6 cellular contexts compared by ENCODE assay signal in genomic region chr9:69112646-69113045, GRCh38.
DNase-seq lines count a peak whose midpoint lies in the region; ATAC-seq, FAIRE-seq and TF ChIP-seq lines count a peak whose summit lies in the region.
"Not testable (repeated sequence)": the region's sequence is repeated elsewhere in the genome, so short reads cannot be mapped to it uniquely, and the experiment has no call there.

No MANE protein-coding gene starts in this region.

- TF ChIP-seq EP300 in H1 (IDR thresholded peaks at IDR 0.05; ENCODE audit: borderline replicate concordance in 1 of 2, low read depth in 2 of 2, low read length in 2 of 2): not testable (repeated sequence)

- CTCF ChIA-PET in activated CD8-positive, alpha-beta memory T cell treated with anti-CD3 and anti-CD28 coated beads, Interleukin-2, amount 10 ng/mL, durations not matched to agents 7 days and 5 days (lab: Charles Lee): interaction anchor here (0.7 kb wide), 1 partner anchor 123 kb away, joined by 3 read pairs; no protein-coding TSS in a partner anchor
- CTCF ChIA-PET in H1 (lab: Charles Lee; ENCODE audit: partially characterized antibody): interaction anchor here (0.6 to 1.1 kb wide), 7 partner anchors 11 to 195 kb away, joined by 3 read pairs; no protein-coding TSS in a partner anchor

- H4K20me1 ChIP-seq in BLaER1 treated with 17β-estradiol and CSF1 and Interleukin-3, amounts not matched to agents 10 nM and 100 nM; H1 (replicated peaks in 1 of 2; ENCODE audit: control insufficient read depth in 1 of 2, insufficient read depth in 2 of 2, low read length in 2 of 2): not testable (repeated sequence)

- not testable (repeated sequence) for H3K27me3 Mint-ChIP-seq in activated CD8-positive, alpha-beta memory T cell treated with anti-CD3 and anti-CD28 coated beads, Interleukin-2, amount 10 ng/mL, durations not matched to agents 7 days and 5 days; glutamatergic neuron (ENCODE audit: unreplicated experiment)

- H3K4me1 ChIP-seq in BLaER1 treated with 17β-estradiol and CSF1 and Interleukin-3, amounts not matched to agents 10 nM and 100 nM: peaks cover 17 to 28% (median 24%) of the 10 kb centered on the region in 10 experiments
- not testable (repeated sequence) for H3K4me1 ChIP-seq in H1 (replicated peaks in 1 of 4; ENCODE audit: control insufficient read depth in 3 of 4, insufficient read depth in 4 of 4, low read length in 3 of 4); trophoblast cell (ENCODE audit: control insufficient read depth in 1 of 2, insufficient read depth in 2 of 2, low read length in 2 of 2)

- H3K4me3 ChIP-seq in BLaER1 treated with 17β-estradiol and CSF1 and Interleukin-3, amounts not matched to agents 10 nM and 100 nM; H1 (ENCODE audit: extremely low read depth in 1 of 4, insufficient read depth in 2 of 4, low read depth in 3 of 4, low read length in 4 of 4); trophoblast cell (ENCODE audit: low read depth, low read length): not testable (repeated sequence)

- H2BK5ac ChIP-seq in H1 (ENCODE audit: low read depth, low read length); trophoblast cell (ENCODE audit: low read depth, low read length, poor library complexity): not testable (repeated sequence)

- not testable (repeated sequence) for H3K23me2 ChIP-seq in H1 (ENCODE audit: low read depth, low read length)

- ATAC-seq in activated CD8-positive, alpha-beta memory T cell treated with anti-CD3 and anti-CD28 coated beads, Interleukin-2, amount 10 ng/mL, durations not matched to agents 7 days and 5 days: not testable (repeated sequence)

- H2AK5ac ChIP-seq in H1 (ENCODE audit: low read depth, low read length); trophoblast cell (ENCODE audit: low read length): not testable (repeated sequence)

- not testable (repeated sequence) for H4K5ac ChIP-seq in H1 (ENCODE audit: insufficient read length, low read depth, low read length)

- not testable (repeated sequence) for H3K36me3 Mint-ChIP-seq in activated CD8-positive, alpha-beta memory T cell treated with anti-CD3 and anti-CD28 coated beads, Interleukin-2, amount 10 ng/mL, durations not matched to agents 7 days and 5 days; glutamatergic neuron (ENCODE audit: unreplicated experiment)

- H3K27me3 ChIP-seq in BLaER1 treated with 17β-estradiol and CSF1 and Interleukin-3, amounts not matched to agents 10 nM and 100 nM; H1 (replicated peaks in 1 of 4; ENCODE audit: control insufficient read depth in 3 of 4, extremely low read depth in 1 of 4, insufficient read depth in 3 of 4, low read length in 3 of 4); trophoblast cell (ENCODE audit: insufficient read depth, low read length): not testable (repeated sequence)

- not testable (repeated sequence) for H3K4ac ChIP-seq in H1 (replicated peaks; ENCODE audit: insufficient read length, low read depth, low read length); trophoblast cell (ENCODE audit: low read depth, low read length)

- TF ChIP-seq RAD21 in H1 (IDR thresholded peaks at IDR 0.05 in 1 of 2, conservative IDR thresholded peaks at IDR 0.05 in 1 of 2; ENCODE audit: low read depth in 2 of 2, low read length in 2 of 2): not testable (repeated sequence)

- not testable (repeated sequence) for TF ChIP-seq POLR2A in H1 (IDR thresholded peaks at IDR 0.05; ENCODE audit: control extremely low read depth in 1 of 2, low read depth in 2 of 2, low read length in 2 of 2)

- FAIRE-seq in H1 (lab: Jason Lieb, UNC): not testable (repeated sequence)

- POLR2A ChIA-PET in H1 (lab: Charles Lee; ENCODE audit: partially characterized antibody): interaction anchor here (0.7 to 2.0 kb wide), 2 partner anchors 9 to 21 kb away, joined by 3 to 12 read pairs; no protein-coding TSS in a partner anchor

- H3K56ac ChIP-seq in H1 (replicated peaks; ENCODE audit: insufficient read length, low read depth, low read length): not testable (repeated sequence)

- not testable (repeated sequence) for H3K9me3 ChIP-seq in BLaER1 treated with 17β-estradiol and CSF1 and Interleukin-3, amounts not matched to agents 10 nM and 100 nM (replicated peaks in 1 of 11); H1 (ENCODE audit: insufficient read depth in 2 of 2, low read depth in 1 of 2, low read length in 1 of 2); trophoblast cell (ENCODE audit: insufficient read depth, low read depth, low read length)

- not testable (repeated sequence) for H2BK120ac ChIP-seq in H1 (replicated peaks; ENCODE audit: low read depth, low read length); trophoblast cell (ENCODE audit: insufficient read depth, low read length, poor library complexity)

- 0 out of 2 replicates have a peak overlapping the region, but pooled peaks have one; percentile 29 for H2BK15ac ChIP-seq in H1 (ENCODE audit: low read length)

- H3K14ac ChIP-seq in H1 (ENCODE audit: insufficient read length); trophoblast cell (ENCODE audit: low read length): not testable (repeated sequence)

- DNase-seq in activated CD8-positive, alpha-beta memory T cell treated with anti-CD3 and anti-CD28 coated beads, Interleukin-2, amount 10 ng/mL, durations not matched to agents 7 days and 5 days: peak; percentile 19
- DNase-seq in H1 (ENCODE audit: low read depth in 1 of 2, low spot score in 2 of 2); glutamatergic neuron: not testable (repeated sequence)
- DNase-seq in mesenteric fat pad (ENCODE audit: low spot score) (peak; percentile 43), trophoblast cell (peak; percentile 77 to 80)

- not testable (repeated sequence) for H3K9ac ChIP-seq in BLaER1 treated with 17β-estradiol and CSF1 and Interleukin-3, amounts not matched to agents 10 nM and 100 nM; H1 (replicated peaks in 1 of 4; ENCODE audit: extremely low read depth in 1 of 4, low read depth in 3 of 4, low read length in 3 of 4); trophoblast cell (ENCODE audit: low read length)

- not testable (repeated sequence) for H3K4me3 Mint-ChIP-seq in activated CD8-positive, alpha-beta memory T cell treated with anti-CD3 and anti-CD28 coated beads, Interleukin-2, amount 10 ng/mL, durations not matched to agents 7 days and 5 days; glutamatergic neuron (ENCODE audit: unreplicated experiment)

- WGBS in H1 (ENCODE audit: extremely low coverage in 1 of 2, insufficient coverage in 1 of 2, insufficient read length in 1 of 2, insufficient replicate concordance in 2 of 2, low coverage in 1 of 2, low lambda C conversion rate in 2 of 2, missing lambda C conversion rate in 1 of 2), 2 experiments: 96% methylated on average over 16 of the region's 17 CpGs; no CpG with 5 or more reads in 1 of the 2 experiments
- WGBS in trophoblast cell (ENCODE audit: extremely low coverage, insufficient coverage, insufficient read length): no CpG with 5 or more reads among the region's 17 CpGs

- not testable (repeated sequence) for H4K91ac ChIP-seq in H1 (replicated peaks; ENCODE audit: insufficient read length, low read length); trophoblast cell (ENCODE audit: low read depth, low read length)

- not testable (repeated sequence) for H3K36me3 ChIP-seq in BLaER1 treated with 17β-estradiol and CSF1 and Interleukin-3, amounts not matched to agents 10 nM and 100 nM; H1 (ENCODE audit: control insufficient read depth in 2 of 4, insufficient read depth in 4 of 4, low read length in 3 of 4); trophoblast cell (ENCODE audit: control insufficient read depth in 1 of 2, insufficient read depth in 2 of 2, low read length in 2 of 2)

- H3K27ac Mint-ChIP-seq in activated CD8-positive, alpha-beta memory T cell treated with anti-CD3 and anti-CD28 coated beads, Interleukin-2, amount 10 ng/mL, durations not matched to agents 7 days and 5 days; glutamatergic neuron (ENCODE audit: unreplicated experiment): not testable (repeated sequence)

- not testable (repeated sequence) for H3K23ac ChIP-seq in H1 (ENCODE audit: insufficient read length); trophoblast cell (ENCODE audit: low read length)

- not testable (repeated sequence) for H4K12ac ChIP-seq in trophoblast cell (ENCODE audit: low read depth, low read length)

- H3K79me2 ChIP-seq in H1 (ENCODE audit: control insufficient read depth in 1 of 2, insufficient read depth in 2 of 2, low read length in 2 of 2); trophoblast cell (ENCODE audit: control insufficient read depth, insufficient read depth, low read length, poor library complexity): not testable (repeated sequence)

- H3K27ac ChIP-seq in BLaER1 treated with 17β-estradiol and CSF1 and Interleukin-3, amounts not matched to agents 10 nM and 100 nM; H1 (ENCODE audit: low read depth, low read length); trophoblast cell (ENCODE audit: low read depth, low read length): not testable (repeated sequence)

- H3K9me3 Mint-ChIP-seq in activated CD8-positive, alpha-beta memory T cell treated with anti-CD3 and anti-CD28 coated beads, Interleukin-2, amount 10 ng/mL, durations not matched to agents 7 days and 5 days (ENCODE audit: low read depth); glutamatergic neuron (ENCODE audit: unreplicated experiment): not testable (repeated sequence)

- H3K18ac ChIP-seq in H1 (ENCODE audit: extremely low read depth, low read length); trophoblast cell (ENCODE audit: low read length): not testable (repeated sequence)

- not testable (repeated sequence) for H3K4me1 Mint-ChIP-seq in activated CD8-positive, alpha-beta memory T cell treated with anti-CD3 and anti-CD28 coated beads, Interleukin-2, amount 10 ng/mL, durations not matched to agents 7 days and 5 days; glutamatergic neuron (ENCODE audit: low read depth, unreplicated experiment)

- not testable (repeated sequence) for H2BK12ac ChIP-seq in H1 (ENCODE audit: low read depth, low read length); trophoblast cell (ENCODE audit: low read length)

- not testable (repeated sequence) for H4K8ac ChIP-seq in H1 (ENCODE audit: extremely low read depth, insufficient read depth, low read length); trophoblast cell (ENCODE audit: low read depth, low read length)

- H2BK20ac ChIP-seq in H1 (ENCODE audit: low read length): not testable (repeated sequence)

- peak overlapping the region in 10 of 11 experiments; percentile 28 to 65 (median 59); a peak in 15 of 22 replicates for H3K4me2 ChIP-seq in BLaER1 treated with 17β-estradiol and CSF1 and Interleukin-3, amounts not matched to agents 10 nM and 100 nM
- H3K4me2 ChIP-seq in H1 (ENCODE audit: insufficient read depth in 1 of 2, low read depth in 2 of 2, low read length in 2 of 2); trophoblast cell (ENCODE audit: low read length): not testable (repeated sequence)

- not testable (repeated sequence) for H3K79me1 ChIP-seq in H1 (ENCODE audit: low read depth, low read length); trophoblast cell (ENCODE audit: low read length)

- not testable (repeated sequence) for H2AFZ ChIP-seq in H1 (ENCODE audit: low read length); trophoblast cell (ENCODE audit: insufficient read depth, low read length, poor library complexity)

- not testable (repeated sequence) for TF ChIP-seq CTCF in H1 (IDR thresholded peaks at IDR 0.05; ENCODE audit: control extremely low read depth in 1 of 3, insufficient read depth in 1 of 3, low read depth in 1 of 3, low read length in 3 of 3)
- TF ChIP-seq CTCF in glutamatergic neuron (IDR thresholded peaks at IDR 0.05; ENCODE audit: partially characterized antibody, unreplicated experiment): peak; percentile 28
